In the genomic region with DNA sequence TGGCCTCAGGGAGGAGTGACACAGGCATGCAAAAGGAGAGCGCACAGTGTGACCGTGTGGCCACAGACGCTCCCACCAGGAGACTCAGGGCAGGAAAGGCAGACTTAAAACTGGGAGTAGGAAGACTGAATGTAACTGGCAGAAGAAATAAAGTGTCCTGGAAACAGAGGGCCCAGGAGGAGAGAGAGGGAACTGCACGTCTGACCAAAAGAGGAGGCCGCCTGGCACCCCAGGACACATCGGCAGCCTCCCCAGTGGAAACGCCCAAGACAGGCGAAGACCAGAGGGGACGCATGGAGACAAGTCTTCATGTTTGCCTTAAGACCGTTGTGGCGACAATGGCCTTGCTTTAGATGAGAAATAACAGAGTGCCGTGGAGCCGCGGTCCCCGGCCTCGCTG, we compare ENCODE assay signal across 1 cellular context.
TF ChIP-seq lines count a peak whose summit lies in the region.

No MANE protein-coding gene starts in this region.

TF ChIP-seq in GM23338, 12 proteins besides CTCF, POLR2A, EP300 and RAD21 (continued from another document):
- TF ChIP-seq, protein P1, sequence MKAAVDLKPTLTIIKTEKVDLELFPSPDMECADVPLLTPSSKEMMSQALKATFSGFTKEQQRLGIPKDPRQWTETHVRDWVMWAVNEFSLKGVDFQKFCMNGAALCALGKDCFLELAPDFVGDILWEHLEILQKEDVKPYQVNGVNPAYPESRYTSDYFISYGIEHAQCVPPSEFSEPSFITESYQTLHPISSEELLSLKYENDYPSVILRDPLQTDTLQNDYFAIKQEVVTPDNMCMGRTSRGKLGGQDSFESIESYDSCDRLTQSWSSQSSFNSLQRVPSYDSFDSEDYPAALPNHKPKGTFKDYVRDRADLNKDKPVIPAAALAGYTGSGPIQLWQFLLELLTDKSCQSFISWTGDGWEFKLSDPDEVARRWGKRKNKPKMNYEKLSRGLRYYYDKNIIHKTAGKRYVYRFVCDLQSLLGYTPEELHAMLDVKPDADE (IDR thresholded peaks at IDR 0.05), result no peak
- TF ChIP-seq NANOG (IDR thresholded peaks at IDR 0.05; ENCODE audit: borderline replicate concordance), result no peak
- no peak for TF ChIP-seq CREB1 (CRISPR knock-in tag; IDR thresholded peaks at IDR 0.05; ENCODE audit: low read depth)
- no peak for TF ChIP-seq ZNF114 (CRISPR knock-in tag; IDR thresholded peaks at IDR 0.05)
- TF ChIP-seq, protein P2, sequence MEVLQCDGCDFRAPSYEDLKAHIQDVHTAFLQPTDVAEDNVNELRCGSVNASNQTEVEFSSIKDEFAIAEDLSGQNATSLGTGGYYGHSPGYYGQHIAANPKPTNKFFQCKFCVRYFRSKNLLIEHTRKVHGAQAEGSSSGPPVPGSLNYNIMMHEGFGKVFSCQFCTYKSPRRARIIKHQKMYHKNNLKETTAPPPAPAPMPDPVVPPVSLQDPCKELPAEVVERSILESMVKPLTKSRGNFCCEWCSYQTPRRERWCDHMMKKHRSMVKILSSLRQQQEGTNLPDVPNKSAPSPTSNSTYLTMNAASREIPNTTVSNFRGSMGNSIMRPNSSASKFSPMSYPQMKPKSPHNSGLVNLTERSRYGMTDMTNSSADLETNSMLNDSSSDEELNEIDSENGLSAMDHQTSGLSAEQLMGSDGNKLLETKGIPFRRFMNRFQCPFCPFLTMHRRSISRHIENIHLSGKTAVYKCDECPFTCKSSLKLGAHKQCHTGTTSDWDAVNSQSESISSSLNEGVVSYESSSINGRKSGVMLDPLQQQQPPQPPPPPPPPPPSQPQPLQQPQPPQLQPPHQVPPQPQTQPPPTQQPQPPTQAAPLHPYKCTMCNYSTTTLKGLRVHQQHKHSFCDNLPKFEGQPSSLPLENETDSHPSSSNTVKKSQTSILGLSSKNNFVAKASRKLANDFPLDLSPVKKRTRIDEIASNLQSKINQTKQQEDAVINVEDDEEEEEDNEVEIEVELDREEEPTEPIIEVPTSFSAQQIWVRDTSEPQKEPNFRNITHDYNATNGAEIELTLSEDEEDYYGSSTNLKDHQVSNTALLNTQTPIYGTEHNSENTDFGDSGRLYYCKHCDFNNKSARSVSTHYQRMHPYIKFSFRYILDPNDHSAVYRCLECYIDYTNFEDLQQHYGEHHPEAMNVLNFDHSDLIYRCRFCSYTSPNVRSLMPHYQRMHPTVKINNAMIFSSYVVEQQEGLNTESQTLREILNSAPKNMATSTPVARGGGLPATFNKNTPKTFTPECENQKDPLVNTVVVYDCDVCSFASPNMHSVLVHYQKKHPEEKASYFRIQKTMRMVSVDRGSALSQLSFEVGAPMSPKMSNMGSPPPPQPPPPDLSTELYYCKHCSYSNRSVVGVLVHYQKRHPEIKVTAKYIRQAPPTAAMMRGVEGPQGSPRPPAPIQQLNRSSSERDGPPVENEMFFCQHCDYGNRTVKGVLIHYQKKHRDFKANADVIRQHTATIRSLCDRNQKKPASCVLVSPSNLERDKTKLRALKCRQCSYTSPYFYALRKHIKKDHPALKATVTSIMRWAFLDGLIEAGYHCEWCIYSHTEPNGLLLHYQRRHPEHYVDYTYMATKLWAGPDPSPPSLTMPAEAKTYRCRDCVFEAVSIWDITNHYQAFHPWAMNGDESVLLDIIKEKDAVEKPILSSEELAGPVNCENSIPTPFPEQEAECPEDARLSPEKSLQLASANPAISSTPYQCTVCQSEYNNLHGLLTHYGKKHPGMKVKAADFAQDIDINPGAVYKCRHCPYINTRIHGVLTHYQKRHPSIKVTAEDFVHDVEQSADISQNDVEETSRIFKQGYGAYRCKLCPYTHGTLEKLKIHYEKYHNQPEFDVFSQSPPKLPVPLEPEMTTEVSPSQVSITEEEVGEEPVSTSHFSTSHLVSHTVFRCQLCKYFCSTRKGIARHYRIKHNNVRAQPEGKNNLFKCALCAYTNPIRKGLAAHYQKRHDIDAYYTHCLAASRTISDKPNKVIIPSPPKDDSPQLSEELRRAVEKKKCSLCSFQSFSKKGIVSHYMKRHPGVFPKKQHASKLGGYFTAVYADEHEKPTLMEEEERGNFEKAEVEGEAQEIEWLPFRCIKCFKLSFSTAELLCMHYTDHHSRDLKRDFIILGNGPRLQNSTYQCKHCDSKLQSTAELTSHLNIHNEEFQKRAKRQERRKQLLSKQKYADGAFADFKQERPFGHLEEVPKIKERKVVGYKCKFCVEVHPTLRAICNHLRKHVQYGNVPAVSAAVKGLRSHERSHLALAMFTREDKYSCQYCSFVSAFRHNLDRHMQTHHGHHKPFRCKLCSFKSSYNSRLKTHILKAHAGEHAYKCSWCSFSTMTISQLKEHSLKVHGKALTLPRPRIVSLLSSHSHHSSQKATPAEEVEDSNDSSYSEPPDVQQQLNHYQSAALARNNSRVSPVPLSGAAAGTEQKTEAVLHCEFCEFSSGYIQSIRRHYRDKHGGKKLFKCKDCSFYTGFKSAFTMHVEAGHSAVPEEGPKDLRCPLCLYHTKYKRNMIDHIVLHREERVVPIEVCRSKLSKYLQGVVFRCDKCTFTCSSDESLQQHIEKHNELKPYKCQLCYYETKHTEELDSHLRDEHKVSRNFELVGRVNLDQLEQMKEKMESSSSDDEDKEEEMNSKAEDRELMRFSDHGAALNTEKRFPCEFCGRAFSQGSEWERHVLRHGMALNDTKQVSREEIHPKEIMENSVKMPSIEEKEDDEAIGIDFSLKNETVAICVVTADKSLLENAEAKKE (CRISPR knock-in tag; IDR thresholded peaks at IDR 0.05), result no peak
- TF ChIP-seq EZH2phosphoT487 (IDR thresholded peaks at IDR 0.05; ENCODE audit: unreplicated experiment), result no peak
- TF ChIP-seq, protein P3, sequence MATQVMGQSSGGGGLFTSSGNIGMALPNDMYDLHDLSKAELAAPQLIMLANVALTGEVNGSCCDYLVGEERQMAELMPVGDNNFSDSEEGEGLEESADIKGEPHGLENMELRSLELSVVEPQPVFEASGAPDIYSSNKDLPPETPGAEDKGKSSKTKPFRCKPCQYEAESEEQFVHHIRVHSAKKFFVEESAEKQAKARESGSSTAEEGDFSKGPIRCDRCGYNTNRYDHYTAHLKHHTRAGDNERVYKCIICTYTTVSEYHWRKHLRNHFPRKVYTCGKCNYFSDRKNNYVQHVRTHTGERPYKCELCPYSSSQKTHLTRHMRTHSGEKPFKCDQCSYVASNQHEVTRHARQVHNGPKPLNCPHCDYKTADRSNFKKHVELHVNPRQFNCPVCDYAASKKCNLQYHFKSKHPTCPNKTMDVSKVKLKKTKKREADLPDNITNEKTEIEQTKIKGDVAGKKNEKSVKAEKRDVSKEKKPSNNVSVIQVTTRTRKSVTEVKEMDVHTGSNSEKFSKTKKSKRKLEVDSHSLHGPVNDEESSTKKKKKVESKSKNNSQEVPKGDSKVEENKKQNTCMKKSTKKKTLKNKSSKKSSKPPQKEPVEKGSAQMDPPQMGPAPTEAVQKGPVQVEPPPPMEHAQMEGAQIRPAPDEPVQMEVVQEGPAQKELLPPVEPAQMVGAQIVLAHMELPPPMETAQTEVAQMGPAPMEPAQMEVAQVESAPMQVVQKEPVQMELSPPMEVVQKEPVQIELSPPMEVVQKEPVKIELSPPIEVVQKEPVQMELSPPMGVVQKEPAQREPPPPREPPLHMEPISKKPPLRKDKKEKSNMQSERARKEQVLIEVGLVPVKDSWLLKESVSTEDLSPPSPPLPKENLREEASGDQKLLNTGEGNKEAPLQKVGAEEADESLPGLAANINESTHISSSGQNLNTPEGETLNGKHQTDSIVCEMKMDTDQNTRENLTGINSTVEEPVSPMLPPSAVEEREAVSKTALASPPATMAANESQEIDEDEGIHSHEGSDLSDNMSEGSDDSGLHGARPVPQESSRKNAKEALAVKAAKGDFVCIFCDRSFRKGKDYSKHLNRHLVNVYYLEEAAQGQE (IDR thresholded peaks at IDR 0.05; ENCODE audit: unreplicated experiment), result no peak
- no peak for TF ChIP-seq EZH2 (IDR thresholded peaks at IDR 0.05; ENCODE audit: low read depth, unreplicated experiment)
